8 cellular contexts compared by ENCODE assay signal in the genomic region with DNA sequence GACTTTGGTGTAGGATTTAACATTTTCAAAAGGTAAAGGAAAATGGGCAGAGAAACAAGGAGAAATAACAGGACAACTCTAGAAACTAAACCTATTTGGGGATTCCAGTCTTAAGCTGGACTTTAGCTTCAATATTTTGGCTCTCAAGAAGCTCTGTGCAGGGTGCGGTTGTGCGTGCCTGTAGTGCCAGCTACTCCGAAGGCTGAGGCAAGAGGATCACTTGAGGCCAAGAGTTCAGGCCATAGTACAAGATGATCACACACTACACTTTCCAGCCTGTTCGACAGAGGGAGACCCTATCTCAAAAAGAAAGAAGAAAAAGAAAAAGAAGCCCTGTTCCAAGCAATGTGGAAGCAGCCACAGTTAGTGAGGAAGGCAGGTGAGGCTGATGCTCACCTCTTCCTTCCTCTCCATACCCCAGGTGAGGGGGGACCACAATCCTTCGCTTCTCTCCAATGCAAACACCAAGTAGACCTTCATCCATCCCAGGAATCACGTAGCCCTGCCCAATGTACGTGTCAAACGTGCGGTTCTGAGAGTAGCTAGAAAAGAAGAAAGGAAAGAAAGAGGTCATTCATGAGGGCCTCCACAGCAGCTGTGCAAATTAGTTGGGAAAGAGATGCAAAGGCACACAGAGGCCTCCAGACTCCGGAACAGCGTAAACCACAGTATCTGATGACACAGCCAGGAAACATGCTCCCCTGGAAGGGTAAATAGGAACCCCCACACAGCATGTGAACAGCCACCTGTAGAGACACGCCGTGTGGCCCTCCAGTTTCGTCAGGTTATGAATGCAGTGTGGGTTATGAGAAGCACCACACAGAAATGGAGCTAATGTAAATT.
DNase-seq lines count a peak whose midpoint lies in the region; ATAC-seq and TF ChIP-seq lines count a peak whose summit lies in the region.
"Not testable (repeated sequence)": the region's sequence is repeated elsewhere in the genome, so short reads cannot be mapped to it uniquely, and the experiment has no call there.

No MANE protein-coding gene starts in this region.

- H3K9me3 Mint-ChIP-seq in activated CD4-positive, alpha-beta T cell treated with anti-CD3 and anti-CD28 coated beads for 36 hours (ENCODE audit: low read depth) = not testable (repeated sequence)

- ATAC-seq in GM18858 (IDR thresholded peaks at IDR 0.05; ENCODE audit: unreplicated experiment) = peak; percentile 92
- ATAC-seq in GM21515 (IDR thresholded peaks at IDR 0.05; ENCODE audit: unreplicated experiment) = peak; percentile 83
- ATAC-seq in HG02938 (IDR thresholded peaks at IDR 0.05; ENCODE audit: unreplicated experiment) = peak; percentile 82
- peak; percentile 87 for ATAC-seq in HG03521 (IDR thresholded peaks at IDR 0.05; ENCODE audit: unreplicated experiment)
- peak; percentile 92 for ATAC-seq in activated CD4-positive, alpha-beta T cell treated with anti-CD3 and anti-CD28 coated beads for 36 hours

- not testable (repeated sequence) for TF ChIP-seq CTCF in AG10803 (conservative IDR thresholded peaks at IDR 0.05; ENCODE audit: low read length); fibroblast of villous mesenchyme (IDR thresholded peaks at IDR 0.05; ENCODE audit: insufficient read depth, low read depth, low read length)

- not testable (repeated sequence) for H3K36me3 Mint-ChIP-seq in activated CD4-positive, alpha-beta T cell treated with anti-CD3 and anti-CD28 coated beads for 36 hours (ENCODE audit: low read depth)

- not testable (repeated sequence) for H3K4me3 ChIP-seq in AG10803 (ENCODE audit: low read length); fibroblast of villous mesenchyme (ENCODE audit: low read depth, low read length)

- peak; percentile 16 for DNase-seq in AG10803 (ENCODE audit: low read depth)
- DNase-seq in NCI-H748 (lab: John Stamatoyannopoulos, UW; ENCODE audit: unreplicated experiment) = peak; percentile 94
- peak; percentile 57 for DNase-seq in activated CD4-positive, alpha-beta T cell treated with anti-CD3 and anti-CD28 coated beads for 36 hours
- DNase-seq in fibroblast of villous mesenchyme (ENCODE audit: low read depth) = peak; percentile 13

- H3K4me3 Mint-ChIP-seq in activated CD4-positive, alpha-beta T cell treated with anti-CD3 and anti-CD28 coated beads for 36 hours = not testable (repeated sequence)

- not testable (repeated sequence) for H3K27me3 Mint-ChIP-seq in activated CD4-positive, alpha-beta T cell treated with anti-CD3 and anti-CD28 coated beads for 36 hours

- intact Hi-C loops in activated CD4-positive, alpha-beta T cell treated with anti-CD3 and anti-CD28 coated beads for 36 hours (cut with DNase I, micrococcal nuclease) = not testable (repeated sequence)

- POLR2A ChIA-PET in activated CD4-positive, alpha-beta T cell treated with anti-CD3 and anti-CD28 coated beads for 36 hours (lab: Charles Lee) = interaction anchor here (0.6 kb wide), 1 partner anchor 265 kb away, joined by 6 read pairs; no protein-coding TSS in a partner anchor

- H3K4me1 Mint-ChIP-seq in activated CD4-positive, alpha-beta T cell treated with anti-CD3 and anti-CD28 coated beads for 36 hours = not testable (repeated sequence)

- peak overlapping the region; percentile 78 for H3K27ac Mint-ChIP-seq in activated CD4-positive, alpha-beta T cell treated with anti-CD3 and anti-CD28 coated beads for 36 hours

- CTCF ChIA-PET in activated CD4-positive, alpha-beta T cell treated with anti-CD3 and anti-CD28 coated beads for 36 hours (lab: Charles Lee) = not testable (repeated sequence)

Comparison
In these comparisons a context has a peak if more than half of its experiments do, and no peak if none do; other contexts are left out.
1. DNase-seq: peak in every context shown above with its lines; median percentile 94 in NCI-H748; 57 in activated CD4-positive, alpha-beta T cell treated with anti-CD3 and anti-CD28 coated beads for 36 hours; 16 in AG10803; 13 in fibroblast of villous mesenchyme.